In the genomic region with DNA sequence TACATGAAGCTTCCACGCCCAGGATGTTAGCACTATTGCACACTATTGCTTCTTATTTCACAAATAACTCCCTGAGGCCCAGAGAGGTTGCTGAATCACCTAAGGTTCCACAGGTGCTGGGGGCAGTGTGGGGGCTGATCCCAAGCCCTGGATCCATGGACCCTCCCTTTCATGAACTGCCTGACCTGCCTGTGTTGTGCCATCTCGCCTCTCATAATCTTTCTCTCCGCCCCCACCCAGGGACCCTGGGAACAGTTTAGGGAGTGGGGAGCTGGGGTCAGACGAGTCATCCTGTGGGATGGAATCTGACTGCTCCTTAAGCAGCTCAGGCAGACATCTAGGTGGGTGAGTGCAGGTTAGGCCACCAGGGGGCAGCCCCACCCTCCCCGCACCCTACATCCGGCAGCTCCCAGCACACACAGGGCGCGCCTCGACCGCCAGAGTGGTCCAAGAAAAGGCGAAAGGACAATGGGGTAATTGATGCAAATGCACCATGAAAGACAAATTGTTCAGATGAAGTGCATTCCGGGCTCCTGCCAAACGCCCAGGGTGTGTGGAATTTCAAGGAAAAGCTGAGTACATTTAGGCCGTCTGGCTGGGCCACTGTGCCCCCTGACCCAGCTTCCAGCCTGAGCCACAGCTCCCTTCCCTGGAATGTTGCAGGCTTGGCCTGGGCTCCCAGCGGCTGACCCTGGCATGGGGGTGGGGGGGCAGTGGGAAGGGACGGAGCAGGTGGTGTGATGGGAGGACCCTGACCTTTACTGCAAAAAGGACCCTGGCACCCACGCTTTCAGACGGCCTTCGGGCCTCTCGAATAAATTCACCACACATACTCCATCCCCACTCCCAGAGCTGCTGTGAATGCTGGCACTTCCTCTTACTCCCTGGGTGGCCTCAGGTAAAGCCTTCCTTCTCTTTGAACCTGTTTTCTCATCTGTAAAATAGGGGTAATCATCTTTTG, we compare ENCODE assay signal across 8 cellular contexts. TPM values are rescaled to one million over a fixed set of nuclear protein-coding genes. Genes with fewer than 3 reads are reported as not detected.
DNase-seq lines count a peak whose midpoint lies in the region; ATAC-seq and TF ChIP-seq lines count a peak whose summit lies in the region.

No MANE protein-coding gene starts in this region.

- H3K27me3 ChIP-seq in SU-DHL-6 (ENCODE audit: low read length): no peaks in the 10 kb centered on the region
- no peaks in the 10 kb centered on the region for H3K27me3 ChIP-seq in hepatocyte

- H2AFZ ChIP-seq in SU-DHL-6 (ENCODE audit: low read depth, low read length, severe bottlenecking) (no peak overlapping the region), hepatocyte (no peak overlapping the region)

- H3K79me2 ChIP-seq in SU-DHL-6 (ENCODE audit: insufficient read depth, low read length) (no peaks in the 10 kb centered on the region), hepatocyte (no peaks in the 10 kb centered on the region)

- TF ChIP-seq CTCF in CD14-positive monocyte (IDR thresholded peaks at IDR 0.05): peak; percentile 76
- TF ChIP-seq CTCF in SU-DHL-6 (IDR thresholded peaks at IDR 0.05; ENCODE audit: insufficient read depth, low read length, poor library complexity, severe bottlenecking): peak; percentile 55
- peak; percentile 73 for TF ChIP-seq CTCF in hepatocyte (IDR thresholded peaks at IDR 0.05; ENCODE audit: poor library complexity)

- H3K36me3 Mint-ChIP-seq in CD14-positive monocyte: no peaks in the 10 kb centered on the region

- 35% methylated on average over 17 of the region's 20 CpGs for WGBS in hepatocyte (ENCODE audit: low lambda C conversion rate, missing lambda C conversion rate)

- peaks cover 0 to 3% (median 0%) of the 10 kb centered on the region in 7 donors for H3K9me3 Mint-ChIP-seq in CD14-positive monocyte

- H3K4me1 ChIP-seq in hepatocyte (ENCODE audit: insufficient read depth): peaks cover 13% of the 10 kb centered on the region

- peaks cover 14% of the 10 kb centered on the region for H3K4me1 Mint-ChIP-seq in CD14-positive monocyte

- H3K4me3 ChIP-seq in Jurkat, Clone E6-1 (ENCODE audit: low read length): no peak overlapping the region
- H3K4me3 ChIP-seq in SU-DHL-6 (ENCODE audit: insufficient read depth, low read length, poor library complexity, severe bottlenecking) (no peak overlapping the region), hepatocyte (no peak overlapping the region)

- H3K4me2 ChIP-seq in SU-DHL-6 (ENCODE audit: low read depth, low read length, poor library complexity, severe bottlenecking) (no peak overlapping the region), hepatocyte (no peak overlapping the region)

- H3K27ac ChIP-seq in SU-DHL-6 (ENCODE audit: low read depth, low read length) (no peak overlapping the region), hepatocyte (no peak overlapping the region)

- H4K20me1 ChIP-seq in SU-DHL-6 (ENCODE audit: low read depth, low read length) (no peaks in the 10 kb centered on the region), hepatocyte (ENCODE audit: insufficient read depth, poor library complexity, severe bottlenecking) (no peaks in the 10 kb centered on the region)

- H3K27me3 Mint-ChIP-seq in CD14-positive monocyte (ENCODE audit: low read depth in 3 of 3): peaks cover 9 to 17% (median 16%) of the 10 kb centered on the region in 3 donors

- H3K4me3 Mint-ChIP-seq in CD14-positive monocyte: peak overlapping the region in 1 of 2 donors; percentile 51

- H3K36me3 ChIP-seq in SU-DHL-6 (ENCODE audit: low read length) (no peaks in the 10 kb centered on the region), hepatocyte (replicated peaks; ENCODE audit: insufficient read depth, low read depth) (no peaks in the 10 kb centered on the region)

- no peak overlapping the region for H3K9ac ChIP-seq in SU-DHL-6 (ENCODE audit: low read length)

- peak; percentile 77 for ATAC-seq in GM21360 (IDR thresholded peaks at IDR 0.05; ENCODE audit: unreplicated experiment)
- peak; percentile 91 for ATAC-seq in sciatic nerve

- DNase-seq in CD14-positive monocyte (ENCODE audit: low spot score) (no peak), anterior cingulate cortex (lab: John Stamatoyannopoulos, UW) (peak in 54 of 58 donors; percentile 27 to 94 (median 78)), hepatocyte (ENCODE audit: low spot score) (peak; percentile 83), sciatic nerve (ENCODE audit: low spot score) (peak; percentile 87), DMS114 treated with DMSO at 0.1 percent for 48 hours (lab: John Stamatoyannopoulos, UW; ENCODE audit: unreplicated experiment) (no peak)
- DNase-seq in Jurkat, Clone E6-1 (ENCODE audit: low read depth, low spot score): peak; percentile 58

- intact Hi-C loops in CD14-positive monocyte (cut with micrococcal nuclease): loop anchor here in 1 of 2 donors (5.0 kb wide), 1 partner anchor 64 kb away; no protein-coding TSS in a partner anchor
- intact Hi-C loops in sciatic nerve (cut with DNase I): loop anchor here (10.0 kb wide), 1 partner anchor 57 kb away; the partner anchor contains the start of gene CSRP1

- no peaks in the 10 kb centered on the region for H3K9me2 ChIP-seq in SU-DHL-6 (replicated peaks; ENCODE audit: insufficient read depth, low read length)
- H3K9me2 ChIP-seq in hepatocyte (replicated peaks; ENCODE audit: insufficient read depth): no peaks in the 10 kb centered on the region

- no peaks in the 10 kb centered on the region for H3F3A ChIP-seq in SU-DHL-6 (ENCODE audit: insufficient read depth)

- H3K9me3 ChIP-seq in SU-DHL-6 (ENCODE audit: insufficient read depth, low read length) (no peaks in the 10 kb centered on the region), hepatocyte (ENCODE audit: low read depth) (no peaks in the 10 kb centered on the region)

- H3K27ac Mint-ChIP-seq in CD14-positive monocyte: no peak overlapping the region

RNA-seq across cellular contexts. Expression of gene PHLDA3, which starts 20.8 kb away (rescaled TPM):
- not detected for polyA plus RNA-seq in CD14-positive monocyte
- polyA plus RNA-seq in Jurkat, Clone E6-1 (2012; ENCODE audit: insufficient read depth, insufficient read length): 12.4 TPM
- 24.4 and 30.2 TPM in 2 replicates for total RNA-seq in hepatocyte
- polyA plus RNA-seq in hepatocyte: 62.9 and 64.6 TPM in 2 replicates
- 159 TPM for total RNA-seq in sciatic nerve

RNA-seq across cellular contexts. Expression of gene TNNI1, which starts 26.7 kb away (rescaled TPM):
- not detected for polyA plus RNA-seq in CD14-positive monocyte
- not detected for polyA plus RNA-seq in Jurkat, Clone E6-1 (2012; ENCODE audit: insufficient read depth, insufficient read length)
- total RNA-seq in hepatocyte: 2.6 and 4.1 TPM in 2 replicates
- polyA plus RNA-seq in hepatocyte: 4.2 and 12.4 TPM in 2 replicates
- 0.22 TPM for total RNA-seq in sciatic nerve

RNA-seq across cellular contexts. Expression of gene LAD1, which starts 49.1 kb away (rescaled TPM):
- polyA plus RNA-seq in CD14-positive monocyte (not detected), hepatocyte (63.5 and 68.6 TPM in 2 replicates)
- polyA plus RNA-seq in Jurkat, Clone E6-1 (2012; ENCODE audit: insufficient read depth, insufficient read length): not detected
- total RNA-seq in hepatocyte (64.2 and 66.9 TPM in 2 replicates), sciatic nerve (0.76 TPM)

RNA-seq across cellular contexts. Expression of gene CSRP1, which starts 58.7 kb away (rescaled TPM):
- polyA plus RNA-seq in CD14-positive monocyte: 100 to 1,000 TPM in 1 of 2 donors, 10 to 100 TPM in 1; 98.8 to 111 TPM
- 44.8 TPM for polyA plus RNA-seq in Jurkat, Clone E6-1 (2012; ENCODE audit: insufficient read depth, insufficient read length)
- 76.0 and 101 TPM in 2 replicates for total RNA-seq in hepatocyte
- 47.6 and 50.9 TPM in 2 replicates for polyA plus RNA-seq in hepatocyte
- total RNA-seq in sciatic nerve: 768 TPM

Comparison
In these comparisons a context has a peak if more than half of its experiments do, and no peak if none do; other contexts are left out.
1. DNase-seq: peak in Jurkat, Clone E6-1 (single experiment), anterior cingulate cortex (54 of 58), hepatocyte (single experiment) and sciatic nerve (single experiment); none in CD14-positive monocyte (single experiment) and DMS114 treated with DMSO at 0.1 percent for 48 hours (single experiment).
2. RNA of gene LAD1, which starts 49.1 kb away (total RNA-seq): 64.2 to 66.9 TPM in hepatocyte; 0.76 TPM in sciatic nerve (single experiment); every median in the first group is over 10 times any median in the second.
3. Peak in every context shown above with its lines, with median percentiles within 50 percentile points of each other: CTCF ChIP-seq.